8 cellular contexts compared by ENCODE assay signal in genomic region chr5:134873494-134873893, GRCh38. TPM values are rescaled to one million over a fixed set of nuclear protein-coding genes. Genes with fewer than 3 reads are reported as not detected.
DNase-seq lines count a peak whose midpoint lies in the region; ATAC-seq and TF ChIP-seq lines count a peak whose summit lies in the region.

No MANE protein-coding gene starts in this region.

- TF ChIP-seq CTCF in GM13976 (IDR thresholded peaks at IDR 0.05; ENCODE audit: borderline replicate concordance, control extremely low read depth, extremely low read depth, insufficient read depth, missing control alignments) (no peak), RWPE1 (conservative IDR thresholded peaks at IDR 0.05; ENCODE audit: low read depth) (no peak), gastrocnemius medialis (IDR thresholded peaks at IDR 0.05 in 4 of 5, conservative IDR thresholded peaks at IDR 0.05 in 1 of 5) (no peak)

- peak overlapping the region; percentile 92 to 98 (median 95) for H3K4me3 ChIP-seq in gastrocnemius medialis

- POLR2A ChIA-PET in RWPE1 (lab: Yijun Ruan, JAX; ENCODE audit: low non-redundant PET): interaction anchor here (0.5 to 1.0 kb wide), 3 partner anchors 28 to 187 kb away, joined by 3 read pairs; partner anchors contain the start of gene C5orf24

- CTCF ChIA-PET in RWPE1 (lab: Yijun Ruan, JAX): interaction anchor here (0.7 to 0.9 kb wide), 2 partner anchors 318 to 531 kb away, joined by 4 to 5 read pairs; no protein-coding TSS in a partner anchor

- H3K27me3 Mint-ChIP-seq in effector memory CD8-positive, alpha-beta T cell: no peaks in the 10 kb centered on the region

- H3K9me3 ChIP-seq in gastrocnemius medialis: no peaks in the 10 kb centered on the region

- intact Hi-C loops in gastrocnemius medialis (cut with DNase I; ENCODE audit: low total_unique reads): no loop called here

- in situ Hi-C loops in GM13976 (cut with MboI; ENCODE audit: low sequenced_read_pairs, unreplicated experiment): no loop called here
- in situ Hi-C loops in gastrocnemius medialis (cut with MboI; ENCODE audit: low sequenced_read_pairs in 4 of 4): no loop called here

- ATAC-seq in effector memory CD8-positive, alpha-beta T cell (replicated peaks): no peak
- ATAC-seq in gastrocnemius medialis: no peak
- ATAC-seq in HG03342 (IDR thresholded peaks at IDR 0.05; ENCODE audit: unreplicated experiment): no peak
- no peak for ATAC-seq in GM18909 (IDR thresholded peaks at IDR 0.05; ENCODE audit: poor library complexity, unreplicated experiment)

- H3K27ac Mint-ChIP-seq in effector memory CD8-positive, alpha-beta T cell: peak overlapping the region; percentile 96 to 97

- H3K9me3 Mint-ChIP-seq in effector memory CD8-positive, alpha-beta T cell: no peaks in the 10 kb centered on the region

- no peaks in the 10 kb centered on the region for H3K27me3 ChIP-seq in gastrocnemius medialis

- no peaks in the 10 kb centered on the region for H3K36me3 ChIP-seq in gastrocnemius medialis

- H3K4me1 Mint-ChIP-seq in effector memory CD8-positive, alpha-beta T cell (ENCODE audit: low read depth in 2 of 2): peaks cover 30 to 31% of the 10 kb centered on the region in 2 donors

- peak overlapping the region; percentile 95 to 96 for H3K4me3 Mint-ChIP-seq in effector memory CD8-positive, alpha-beta T cell

- TF ChIP-seq POLR2A in gastrocnemius medialis (IDR thresholded peaks at IDR 0.05) (no peak), erythroblast (IDR thresholded peaks at IDR 0.05; ENCODE audit: low read length) (no peak)

- H3K4me1 ChIP-seq in gastrocnemius medialis: peaks cover 17 to 19% of the 10 kb centered on the region in 2 donors

- H3K27ac ChIP-seq in RWPE1 (peak overlapping the region; percentile 94), gastrocnemius medialis (peak overlapping the region; percentile 95 to 99 (median 96))

- peaks cover 9% of the 10 kb centered on the region for H3K36me3 Mint-ChIP-seq in effector memory CD8-positive, alpha-beta T cell (ENCODE audit: insufficient read depth)

- peak; percentile 36 for DNase-seq in GM13976 (ENCODE audit: low spot score)
- DNase-seq in RWPE1 (ENCODE audit: low spot score): no peak
- no peak for DNase-seq in effector memory CD8-positive, alpha-beta T cell
- DNase-seq in gastrocnemius medialis: no peak
- no peak for DNase-seq in erythroblast (lab: John Stamatoyannopoulos, UW)
- DNase-seq in central memory CD4-positive, alpha-beta T cell: no peak

RNA-seq across cellular contexts. Expression of gene TXNDC15, which starts 0.7 kb away (rescaled TPM):
- total RNA-seq in gastrocnemius medialis: 10 to 100 TPM; 37.0 to 81.1 (median 59.6) TPM

RNA-seq across cellular contexts. Expression of gene C5orf24, which starts 27.7 kb away (rescaled TPM):
- total RNA-seq in gastrocnemius medialis: 10 to 100 TPM; 17.3 to 32.8 (median 23.4) TPM

RNA-seq across cellular contexts. Expression of gene PCBD2, which starts 31.4 kb away (rescaled TPM):
- total RNA-seq in gastrocnemius medialis: 10 to 100 TPM; 16.9 to 21.7 (median 20.8) TPM
